Comparison of ENCODE assay signal across 1 cellular context in the genomic region with DNA sequence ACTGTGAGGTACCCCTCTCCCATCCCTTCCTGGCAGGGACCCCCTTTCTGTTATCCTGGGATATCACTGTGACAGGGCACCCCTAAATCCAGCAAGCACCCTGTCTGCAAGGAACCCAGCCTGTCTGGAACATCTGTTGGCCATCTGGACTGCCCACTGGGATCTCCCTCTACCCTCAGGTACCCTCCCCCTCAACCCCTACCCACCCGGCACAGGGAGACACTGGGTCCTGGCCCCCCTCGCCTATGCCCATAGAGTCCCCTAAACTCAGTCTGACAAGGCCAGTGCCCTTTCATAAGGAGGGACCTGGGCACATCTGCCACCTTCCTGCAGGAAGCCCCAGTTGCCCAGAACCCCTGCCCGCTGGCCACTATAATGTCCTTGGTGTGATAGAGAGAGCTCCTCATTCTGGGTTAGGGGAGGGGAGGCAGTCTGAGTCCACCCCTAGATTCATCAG.
TF ChIP-seq lines count a peak whose summit lies in the region.

No MANE protein-coding gene starts in this region.

TF ChIP-seq in GM12878, 131 proteins besides CTCF, POLR2A, EP300 and RAD21:
- TF ChIP-seq WRNIP1 (IDR thresholded peaks at IDR 0.05; ENCODE audit: borderline replicate concordance, low read depth, low read length), result no peak
- no peak for TF ChIP-seq EGR1 (IDR thresholded peaks at IDR 0.05; ENCODE audit: borderline replicate concordance in 1 of 2, low read depth in 2 of 2, low read length in 2 of 2)
- TF ChIP-seq TCF3 (IDR thresholded peaks at IDR 0.05; ENCODE audit: borderline replicate concordance, insufficient read depth, low read depth, low read length), result no peak
- no peak for TF ChIP-seq FOS (IDR thresholded peaks at IDR 0.05; ENCODE audit: borderline replicate concordance, extremely low read depth, insufficient read length)
- TF ChIP-seq TAF1 (IDR thresholded peaks at IDR 0.05; ENCODE audit: borderline replicate concordance, low read depth, low read length), result no peak
- TF ChIP-seq SPI1 (IDR thresholded peaks at IDR 0.05; ENCODE audit: borderline replicate concordance, insufficient read depth, low read depth, low read length), result no peak
- TF ChIP-seq YY1 (IDR thresholded peaks at IDR 0.05; ENCODE audit: low read depth, low read length), result no peak
- TF ChIP-seq CBFB (IDR thresholded peaks at IDR 0.05; ENCODE audit: low read depth), result no peak
- TF ChIP-seq RELA (IDR thresholded peaks at IDR 0.05; ENCODE audit: borderline replicate concordance, partially characterized antibody), result no peak
- TF ChIP-seq GATAD2B (conservative IDR thresholded peaks at IDR 0.05; ENCODE audit: low read depth), result no peak
- no peak for TF ChIP-seq RB1 (IDR thresholded peaks at IDR 0.05; ENCODE audit: borderline replicate concordance)
- TF ChIP-seq CBX3 (IDR thresholded peaks at IDR 0.05; ENCODE audit: borderline replicate concordance, low read depth), result no peak
- TF ChIP-seq, protein P1, sequence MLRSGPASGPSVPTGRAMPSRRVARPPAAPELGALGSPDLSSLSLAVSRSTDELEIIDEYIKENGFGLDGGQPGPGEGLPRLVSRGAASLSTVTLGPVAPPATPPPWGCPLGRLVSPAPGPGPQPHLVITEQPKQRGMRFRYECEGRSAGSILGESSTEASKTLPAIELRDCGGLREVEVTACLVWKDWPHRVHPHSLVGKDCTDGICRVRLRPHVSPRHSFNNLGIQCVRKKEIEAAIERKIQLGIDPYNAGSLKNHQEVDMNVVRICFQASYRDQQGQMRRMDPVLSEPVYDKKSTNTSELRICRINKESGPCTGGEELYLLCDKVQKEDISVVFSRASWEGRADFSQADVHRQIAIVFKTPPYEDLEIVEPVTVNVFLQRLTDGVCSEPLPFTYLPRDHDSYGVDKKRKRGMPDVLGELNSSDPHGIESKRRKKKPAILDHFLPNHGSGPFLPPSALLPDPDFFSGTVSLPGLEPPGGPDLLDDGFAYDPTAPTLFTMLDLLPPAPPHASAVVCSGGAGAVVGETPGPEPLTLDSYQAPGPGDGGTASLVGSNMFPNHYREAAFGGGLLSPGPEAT (IDR thresholded peaks at IDR 0.05; ENCODE audit: low read depth), result no peak
- TF ChIP-seq ZNF274 (IDR thresholded peaks at IDR 0.05; ENCODE audit: insufficient read depth, insufficient read length), result no peak
- TF ChIP-seq PML (IDR thresholded peaks at IDR 0.05; ENCODE audit: low read length), result no peak
- no peak for TF ChIP-seq SREBF2 (IDR thresholded peaks at IDR 0.05; ENCODE audit: low read length)
